ENCODE assay signal across 13 cellular contexts in the genomic region with DNA sequence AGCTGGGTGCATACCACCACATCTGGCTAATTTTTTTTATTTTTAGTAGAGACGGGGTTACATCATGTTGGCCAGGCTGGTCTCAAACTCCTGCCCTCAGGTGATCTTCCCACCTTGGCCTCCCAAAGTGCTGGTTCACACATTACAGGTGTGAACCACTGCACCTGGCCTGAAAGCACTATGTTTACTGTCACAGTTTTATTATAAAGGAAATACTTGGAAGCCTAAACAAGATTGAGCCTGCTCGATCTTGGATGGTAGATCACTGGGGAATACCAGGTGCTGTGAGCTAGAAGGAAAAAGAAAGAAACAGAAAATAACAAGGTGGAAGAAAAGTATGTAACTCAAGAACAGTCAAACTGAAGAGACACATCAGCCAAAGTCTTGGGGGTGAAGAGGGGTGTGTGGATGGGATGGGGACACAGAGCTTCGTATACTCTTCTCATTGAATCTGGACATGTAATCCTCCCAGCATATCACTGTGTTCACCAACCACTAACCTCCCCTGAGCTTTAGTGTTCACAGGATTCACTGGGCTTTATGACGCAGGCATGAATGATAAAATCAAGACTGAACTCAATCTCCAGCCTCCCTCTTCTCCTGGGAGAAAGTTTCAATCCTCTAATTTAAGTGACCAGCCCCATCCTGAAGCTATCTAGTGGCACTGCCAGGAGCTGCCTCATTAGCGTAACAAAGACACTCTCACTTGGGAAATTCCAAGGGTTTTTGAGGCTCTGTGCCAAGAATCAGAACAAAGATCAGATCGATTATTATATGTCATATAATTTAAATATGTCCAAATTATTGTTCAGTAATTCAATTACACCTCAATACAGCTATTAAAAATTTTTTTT. TPM values are rescaled to one million over a fixed set of nuclear protein-coding genes. Genes with fewer than 3 reads are reported as not detected.
A peak's percentile ranks its signal among the peaks of the same experiment; 100 is the strongest.
DNase-seq lines count a peak whose midpoint lies in the region; ATAC-seq and TF ChIP-seq lines count a peak whose summit lies in the region.
"Had no signal": no experiment of that assay in that cellular context is flagged by ENCODE, and none has a peak within 500 bp of the region (broad histone marks: within the 10 kb centered on the region; RNA-seq: fewer than 3 reads in every experiment).

No MANE protein-coding gene starts in this region.

- H3K4me2 ChIP-seq in IMR-90 (ENCODE audit: low read depth, low read length), result no peak overlapping the region
- H3K4me2 ChIP-seq: SK-N-SH had no signal

- no peak overlapping the region for H3K18ac ChIP-seq in IMR-90 (ENCODE audit: low read depth, low read length)

- H3K36me3 ChIP-seq in Caco-2 (ENCODE audit: control insufficient read depth, insufficient read depth, low read length), result no peaks in the 10 kb centered on the region; the same call in none of the 2 replicates
- no peaks in the 10 kb centered on the region for H3K36me3 ChIP-seq in IMR-90 (ENCODE audit: control insufficient read depth, insufficient read depth, low read length)
- H3K36me3 ChIP-seq: suprapubic skin had no signal

- DNase-seq in Caco-2 (no peak), IMR-90 (no peak), dermis blood vessel endothelial cell (peak; percentile 18), AG08395 (ENCODE audit: low spot score) (no peak), DMS79 (lab: John Stamatoyannopoulos, UW) (no peak), Right ventricle myocardium inferior (ENCODE audit: missing footprints) (no peak)
- no peak for DNase-seq in naive thymus-derived CD8-positive, alpha-beta T cell
- DNase-seq: Karpas-422, SK-N-SH, WERI-Rb-1 had no signal

- no peaks in the 10 kb centered on the region for H3K27me3 Mint-ChIP-seq in Caco-2 (ENCODE audit: insufficient read depth, unreplicated experiment)
- H3K27me3 Mint-ChIP-seq in naive thymus-derived CD8-positive, alpha-beta T cell, result no peaks in the 10 kb centered on the region

- H2BK15ac ChIP-seq in IMR-90 (ENCODE audit: low read depth, low read length), result no peak overlapping the region

- H3K27me3 ChIP-seq in Caco-2 (replicated peaks; ENCODE audit: control insufficient read depth, insufficient read depth, low read length) (no peaks in the 10 kb centered on the region), IMR-90 (ENCODE audit: control insufficient read depth, insufficient read depth, low read length) (no peaks in the 10 kb centered on the region)
- H3K27me3 ChIP-seq: suprapubic skin had no signal

- H3K27ac Mint-ChIP-seq in Caco-2 (ENCODE audit: unreplicated experiment), result peak overlapping the region; percentile 55
- H3K27ac Mint-ChIP-seq in naive thymus-derived CD8-positive, alpha-beta T cell, result peak overlapping the region in 9 of 10 donors; percentile 6 to 79 (median 47)

- peaks cover 42 to 80% of the 10 kb centered on the region in 2 experiments for H3K79me1 ChIP-seq in IMR-90 (ENCODE audit: low read depth in 1 of 2, low read length in 2 of 2)

- dilution Hi-C loops in IMR-90 (cut with HindIII; ENCODE audit: low sequenced_read_pairs, unreplicated experiment), result no loop called here

- H3K27ac ChIP-seq in IMR-90 (ENCODE audit: insufficient read depth, low read length), result no peak overlapping the region
- H3K27ac ChIP-seq: suprapubic skin, WERI-Rb-1 had no signal

- BruUV-seq in Caco-2 (replicated peaks; lab: Mats Ljungman, UMichigan) (no TSS peak), IMR-90 (replicated peaks; lab: Mats Ljungman, UMichigan) (no TSS peak)

- H3K9me3 Mint-ChIP-seq in Caco-2 (ENCODE audit: unreplicated experiment), result no peaks in the 10 kb centered on the region
- no peaks in the 10 kb centered on the region for H3K9me3 Mint-ChIP-seq in naive thymus-derived CD8-positive, alpha-beta T cell

- H2BK20ac ChIP-seq in IMR-90 (ENCODE audit: low read depth, low read length), result no peak overlapping the region

- peaks cover 44% of the 10 kb centered on the region for H4K20me1 ChIP-seq in IMR-90 (ENCODE audit: insufficient read depth, low read length)

- H3K14ac ChIP-seq in IMR-90 (replicated peaks; ENCODE audit: low read depth, low read length), result no peak overlapping the region

- no peak for TF ChIP-seq CTCF in Caco-2 (IDR thresholded peaks at IDR 0.05; ENCODE audit: insufficient read depth in 1 of 2, low read depth in 1 of 2, low read length in 1 of 2, severe bottlenecking in 1 of 2, unreplicated experiment in 1 of 2)
- TF ChIP-seq CTCF in IMR-90 (conservative IDR thresholded peaks at IDR 0.05; ENCODE audit: low read depth, low read length), result no peak

- no peak for TF ChIP-seq RAD21 in IMR-90 (IDR thresholded peaks at IDR 0.05; ENCODE audit: low read length)

- no peak overlapping the region for H3K4me3 Mint-ChIP-seq in Caco-2 (ENCODE audit: unreplicated experiment)
- H3K4me3 Mint-ChIP-seq in naive thymus-derived CD8-positive, alpha-beta T cell, result peak overlapping the region in 1 of 10 donors; percentile 43

- no peak overlapping the region for H3K4ac ChIP-seq in IMR-90 (ENCODE audit: low read depth, low read length)

- H4K5ac ChIP-seq in IMR-90 (ENCODE audit: low read depth, low read length), result no peak overlapping the region

- TF ChIP-seq POLR2A in IMR-90 (IDR thresholded peaks at IDR 0.05; ENCODE audit: low read depth, low read length), result no peak

- H4K8ac ChIP-seq in IMR-90 (ENCODE audit: low read depth in 2 of 2, low read length in 2 of 2), result no peak overlapping the region

- H3K9me1 ChIP-seq in IMR-90 (ENCODE audit: insufficient read depth, low read length), result peaks cover 19% of the 10 kb centered on the region

- ATAC-seq in IMR-90 (ENCODE audit: low read depth), result no peak
- ATAC-seq in naive thymus-derived CD8-positive, alpha-beta T cell, result no peak
- no peak for ATAC-seq in HG03135 (IDR thresholded peaks at IDR 0.05; ENCODE audit: unreplicated experiment)
- ATAC-seq in Right ventricle myocardium inferior, result no peak
- ATAC-seq: sciatic nerve had no signal

- peak overlapping the region; percentile 4 for H2AK9ac ChIP-seq in IMR-90 (replicated peaks; ENCODE audit: low read depth, low read length, poor library complexity)

- H3K23ac ChIP-seq in IMR-90 (ENCODE audit: low read depth, low read length), result no peak overlapping the region; the same call in 1 of the 2 replicates

- H3K56ac ChIP-seq in IMR-90 (ENCODE audit: extremely low read depth, insufficient read depth, low read length), result no peak overlapping the region

- no peak overlapping the region for H3K4me3 ChIP-seq in Caco-2 (ENCODE audit: low read depth, low read length)
- no peak overlapping the region for H3K4me3 ChIP-seq in IMR-90 (ENCODE audit: insufficient read depth, low read depth, low read length)
- H3K4me3 ChIP-seq: suprapubic skin had no signal

- peaks cover 18% of the 10 kb centered on the region for H3K36me3 Mint-ChIP-seq in Caco-2 (ENCODE audit: insufficient read depth, unreplicated experiment)
- peaks cover 0 to 21% (median 2%) of the 10 kb centered on the region in 3 donors for H3K36me3 Mint-ChIP-seq in naive thymus-derived CD8-positive, alpha-beta T cell

- in situ Hi-C loops in IMR-90 (cut with MboI; ENCODE audit: low sequenced_read_pairs), result no loop called here

- CTCF ChIA-PET in Caco-2 (lab: Charles Lee) (no interaction called here), IMR-90 (lab: Yijun Ruan, JAX) (no interaction called here)

- H4K91ac ChIP-seq in IMR-90 (ENCODE audit: insufficient read depth, low read depth, low read length), result no peak overlapping the region

- no peak overlapping the region for H2AK5ac ChIP-seq in IMR-90 (ENCODE audit: low read depth, low read length)

- no peak overlapping the region for H3K9ac ChIP-seq in IMR-90 (ENCODE audit: low read depth, low read length)
- H3K9ac ChIP-seq: SK-N-SH had no signal

- no peaks in the 10 kb centered on the region for H3K9me3 ChIP-seq in Caco-2
- no peaks in the 10 kb centered on the region for H3K9me3 ChIP-seq in IMR-90 (ENCODE audit: control insufficient read depth, insufficient read depth, low read length)
- H3K9me3 ChIP-seq: SK-N-SH, suprapubic skin had no signal

- H2AFZ ChIP-seq in IMR-90 (replicated peaks; ENCODE audit: low read length, poor library complexity), result no peak overlapping the region

- POLR2A ChIA-PET in Caco-2 (lab: Charles Lee) (no interaction called here), IMR-90 (lab: Charles Lee; ENCODE audit: unreplicated experiment) (no interaction called here)
- POLR2A ChIA-PET in naive thymus-derived CD8-positive, alpha-beta T cell (lab: Charles Lee), result interaction anchor here (0.6 kb wide), 1 partner anchor 20 kb away, joined by 3 read pairs; no protein-coding TSS in a partner anchor

- WGBS in IMR-90 (ENCODE audit: extremely low coverage in 2 of 2, insufficient read length in 1 of 2), 2 experiments, result 100% methylated on average over 1 of the region's 6 CpGs; no CpG with 5 or more reads in 1 of the 2 experiments

- H3K4me1 ChIP-seq in Caco-2 (peaks cover 6% of the 10 kb centered on the region; the same call in 1 of the 2 replicates), IMR-90 (ENCODE audit: control insufficient read depth, insufficient read depth, low read length) (peaks cover 19% of the 10 kb centered on the region)

- H3K4me1 Mint-ChIP-seq in Caco-2 (ENCODE audit: low read depth, unreplicated experiment), result peaks cover 12% of the 10 kb centered on the region
- peaks cover 20 to 73% (median 71%) of the 10 kb centered on the region in 4 donors for H3K4me1 Mint-ChIP-seq in naive thymus-derived CD8-positive, alpha-beta T cell

- H2BK120ac ChIP-seq in IMR-90 (ENCODE audit: low read depth, low read length), result no peak overlapping the region

- H2BK5ac ChIP-seq in IMR-90 (ENCODE audit: low read depth, low read length, poor library complexity, severe bottlenecking), result no peak overlapping the region

- intact Hi-C loops in Caco-2 (cut with micrococcal nuclease; ENCODE audit: unreplicated experiment), result no loop called here
- intact Hi-C loops in IMR-90 (cut with micrococcal nuclease), result no loop called here
- intact Hi-C loops in Right ventricle myocardium inferior (cut with DNase I), result no loop called here

TF ChIP-seq in IMR-90, 13 proteins besides CTCF, POLR2A, EP300 and RAD21 (continues in another document):
- TF ChIP-seq NFE2L2 (IDR thresholded peaks at IDR 0.05; ENCODE audit: low read depth, low read length) (no peak), CEBPB (IDR thresholded peaks at IDR 0.05; ENCODE audit: low read depth, low read length) (no peak), MAZ (IDR thresholded peaks at IDR 0.05; ENCODE audit: borderline replicate concordance, low read depth, low read length) (no peak), RCOR1 (IDR thresholded peaks at IDR 0.05; ENCODE audit: insufficient replicate concordance, low read length) (no peak), SMC3 (IDR thresholded peaks at IDR 0.05; ENCODE audit: low read depth, low read length) (no peak), BHLHE40 (IDR thresholded peaks at IDR 0.05; ENCODE audit: low read depth, low read length) (no peak)

RNA-seq across cellular contexts. Expression of a gene that starts 40.9 kb away (rescaled TPM):
- 78.8 and 84.0 TPM in 2 replicates for total RNA-seq in Caco-2 (2022)
- 33.5 and 53.0 TPM in 2 replicates for total RNA-seq in IMR-90 (2012; rRNA removed)
- polyA plus RNA-seq in IMR-90 (2012; rRNA removed), result 12.3 and 16.3 TPM in 2 replicates
- 2.4 and 4.1 TPM in 2 replicates for polyA plus RNA-seq in IMR-90 (2012; cell fraction: cytosol; rRNA removed)
- 3.2 and 17.5 TPM in 2 replicates for polyA plus RNA-seq in IMR-90 (2012; cell fraction: nucleus; rRNA removed; ENCODE audit: low replicate concordance)
- total RNA-seq in dermis blood vessel endothelial cell, result 74.7 and 107 TPM in 2 replicates
- 100 to 1,000 TPM in 1 of 2 experiments, 10 to 100 TPM in 1; 99.8 to 101 TPM for total RNA-seq in naive thymus-derived CD8-positive, alpha-beta T cell
- 10 to 100 TPM; 31.1 to 46.7 (median 32.4) TPM for polyA plus RNA-seq in naive thymus-derived CD8-positive, alpha-beta T cell
- total RNA-seq in Right ventricle myocardium inferior, result 32.6 TPM
